Comparison of ENCODE assay signal across 11 cellular contexts in the genomic region with DNA sequence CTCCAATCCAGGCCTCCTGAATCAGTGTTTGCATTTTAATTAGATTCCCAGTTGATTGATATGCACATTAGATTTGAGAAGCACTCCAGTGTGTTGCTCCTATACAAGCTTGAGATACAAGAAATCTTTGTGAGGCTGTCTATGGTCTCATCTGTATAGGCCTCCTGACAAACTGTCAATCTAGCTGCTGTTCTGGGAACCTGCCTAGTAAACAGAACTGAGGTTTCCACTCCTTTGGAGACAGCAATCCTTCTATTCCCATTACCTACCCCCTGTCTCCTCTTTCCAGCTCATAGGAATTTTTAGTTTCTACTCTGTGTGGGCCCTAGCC.
DNase-seq lines count a peak whose midpoint lies in the region; ATAC-seq and TF ChIP-seq lines count a peak whose summit lies in the region.
"Had no signal": no experiment of that assay in that cellular context is flagged by ENCODE, and none has a peak within 500 bp of the region (broad histone marks: within the 10 kb centered on the region; RNA-seq: fewer than 3 reads in every experiment).

No MANE protein-coding gene starts in this region.

- DNase-seq in natural killer cell treated with Interleukin-12 subunit alpha and Interleukin-12 subunit beta and Interleukin-15 and Interleukin-18, amount 100 ng/mL, for 72 hours (ENCODE audit: low spot score): no peak
- no peak for DNase-seq in natural killer cell
- DNase-seq in LoVo (ENCODE audit: low spot score): no peak
- DNase-seq in occipital lobe (lab: John Stamatoyannopoulos, UW): no peak
- DNase-seq in CD4-positive, alpha-beta memory T cell: no peak
- DNase-seq in NCI-H1694 treated with DMSO at 0.1 percent for 48 hours (lab: John Stamatoyannopoulos, UW): no peak
- DNase-seq: cortex of kidney, NCI-H446, posterior cingulate gyrus had no signal

- H3K4me3 Mint-ChIP-seq in natural killer cell treated with Interleukin-12 subunit alpha and Interleukin-12 subunit beta and Interleukin-15 and Interleukin-18, amount 100 ng/mL, for 72 hours: peak overlapping the region; percentile 14
- no peak overlapping the region for H3K4me3 Mint-ChIP-seq in natural killer cell
- no peak overlapping the region for H3K4me3 Mint-ChIP-seq in CD4-positive, alpha-beta memory T cell

- POLR2A ChIA-PET in CD4-positive, alpha-beta memory T cell (lab: Charles Lee; ENCODE audit: partially characterized antibody): no interaction called here

- no peaks in the 10 kb centered on the region for H3K9me3 ChIP-seq in CD4-positive, alpha-beta memory T cell (ENCODE audit: control insufficient read depth in 1 of 2, low read length in 2 of 2)

- peaks cover 2% of the 10 kb centered on the region for H3K9me3 Mint-ChIP-seq in natural killer cell treated with Interleukin-12 subunit alpha and Interleukin-12 subunit beta and Interleukin-15 and Interleukin-18, amount 100 ng/mL, for 72 hours
- H3K9me3 Mint-ChIP-seq in natural killer cell: no peaks in the 10 kb centered on the region
- H3K9me3 Mint-ChIP-seq in CD4-positive, alpha-beta memory T cell: peaks cover 2 to 9% (median 5%) of the 10 kb centered on the region in 8 donors

- intact Hi-C loops in natural killer cell (cut with micrococcal nuclease): no loop called here
- intact Hi-C loops in CD4-positive, alpha-beta memory T cell (cut with micrococcal nuclease): no loop called here

- no peak overlapping the region for H3K27ac ChIP-seq in CD4-positive, alpha-beta memory T cell (ENCODE audit: low read depth, low read length)

- no peaks in the 10 kb centered on the region for H3K36me3 Mint-ChIP-seq in natural killer cell treated with Interleukin-12 subunit alpha and Interleukin-12 subunit beta and Interleukin-15 and Interleukin-18, amount 100 ng/mL, for 72 hours
- H3K36me3 Mint-ChIP-seq in natural killer cell: no peaks in the 10 kb centered on the region
- H3K36me3 Mint-ChIP-seq in CD4-positive, alpha-beta memory T cell: no peaks in the 10 kb centered on the region

- peaks cover 0 to 2% of the 10 kb centered on the region in 2 donors for H3K27me3 Mint-ChIP-seq in natural killer cell treated with Interleukin-12 subunit alpha and Interleukin-12 subunit beta and Interleukin-15 and Interleukin-18, amount 100 ng/mL, for 72 hours
- H3K27me3 Mint-ChIP-seq in natural killer cell (ENCODE audit: low read depth in 2 of 2): no peaks in the 10 kb centered on the region
- H3K27me3 Mint-ChIP-seq in CD4-positive, alpha-beta memory T cell: no peaks in the 10 kb centered on the region

- CTCF ChIA-PET in CD4-positive, alpha-beta memory T cell (lab: Charles Lee; ENCODE audit: partially characterized antibody): no interaction called here

- TF ChIP-seq CTCF in natural killer cell (IDR thresholded peaks at IDR 0.05): no peak

- peak overlapping the region in 1 of 2 donors; percentile 73 for H3K27ac Mint-ChIP-seq in natural killer cell treated with Interleukin-12 subunit alpha and Interleukin-12 subunit beta and Interleukin-15 and Interleukin-18, amount 100 ng/mL, for 72 hours
- no peak overlapping the region for H3K27ac Mint-ChIP-seq in natural killer cell
- H3K27ac Mint-ChIP-seq in CD4-positive, alpha-beta memory T cell: no peak overlapping the region

- H3K4me1 ChIP-seq in CD4-positive, alpha-beta memory T cell (ENCODE audit: insufficient read depth, low read length): no peaks in the 10 kb centered on the region

- H3K4me3 ChIP-seq in CD4-positive, alpha-beta memory T cell (ENCODE audit: low read length in 2 of 2): no peak overlapping the region

- H3K4me1 Mint-ChIP-seq in natural killer cell treated with Interleukin-12 subunit alpha and Interleukin-12 subunit beta and Interleukin-15 and Interleukin-18, amount 100 ng/mL, for 72 hours (ENCODE audit: low read depth in 2 of 2): peaks cover 0 to 21% of the 10 kb centered on the region in 2 donors
- no peaks in the 10 kb centered on the region for H3K4me1 Mint-ChIP-seq in natural killer cell
- peaks cover 0 to 2% (median 0%) of the 10 kb centered on the region in 4 donors for H3K4me1 Mint-ChIP-seq in CD4-positive, alpha-beta memory T cell

- H3K27me3 ChIP-seq in CD4-positive, alpha-beta memory T cell (ENCODE audit: insufficient read depth, low read length): no peaks in the 10 kb centered on the region

- no peak for ATAC-seq in natural killer cell treated with Interleukin-12 subunit alpha and Interleukin-12 subunit beta and Interleukin-15 and Interleukin-18, amount 100 ng/mL, for 72 hours
- ATAC-seq in natural killer cell (no peak), GM21737 (IDR thresholded peaks at IDR 0.05; ENCODE audit: unreplicated experiment) (peak; percentile 4), HG03196 (IDR thresholded peaks at IDR 0.05; ENCODE audit: unreplicated experiment) (peak; percentile 4)

- H3K36me3 ChIP-seq in CD4-positive, alpha-beta memory T cell (ENCODE audit: insufficient read depth, low read length): no peaks in the 10 kb centered on the region

Comparison
In these comparisons a context has a peak if more than half of its experiments do, and no peak if none do; other contexts are left out.
1. ATAC-seq: peak in GM21737 (single experiment) and HG03196 (single experiment); none in natural killer cell treated with Interleukin-12 subunit alpha and Interleukin-12 subunit beta and Interleukin-15 and Interleukin-18, amount 100 ng/mL, for 72 hours (0 of 2) and natural killer cell (0 of 3).